Comparison of ENCODE assay signal across 9 cellular contexts in the genomic region with DNA sequence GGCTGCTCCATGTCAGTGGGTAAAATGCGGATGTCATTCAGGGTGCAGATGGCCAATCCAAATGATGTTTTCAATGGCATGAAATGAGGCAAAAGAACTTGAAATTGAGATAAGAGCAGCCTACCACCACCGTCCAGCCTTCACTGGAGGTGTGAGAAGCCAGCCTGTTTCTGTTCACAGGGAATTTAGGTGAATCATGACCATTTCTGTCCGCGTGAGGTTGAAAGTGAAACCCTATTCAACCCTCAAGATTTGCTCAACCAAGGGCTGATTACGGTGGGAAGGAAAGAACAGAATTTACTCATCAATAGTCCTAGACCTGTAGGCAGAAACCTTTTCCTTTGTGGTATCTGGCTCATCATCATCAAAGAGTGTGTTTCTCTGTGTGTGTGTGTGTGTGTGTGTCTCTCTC.
A peak's percentile ranks its signal among the peaks of the same experiment; 100 is the strongest.
DNase-seq lines count a peak whose midpoint lies in the region; ATAC-seq, FAIRE-seq and TF ChIP-seq lines count a peak whose summit lies in the region.
"Had no signal": no experiment of that assay in that cellular context is flagged by ENCODE, and none has a peak within 500 bp of the region (broad histone marks: within the 10 kb centered on the region; RNA-seq: fewer than 3 reads in every experiment).

No MANE protein-coding gene starts in this region.

- H3K4me3 ChIP-seq in HepG2 (replicated peaks in 1 of 3; ENCODE audit: insufficient read depth in 1 of 3, low read depth in 2 of 3, low read length in 3 of 3), result no peak overlapping the region

- CTCF ChIA-PET in HepG2 (lab: Yijun Ruan, JAX; ENCODE audit: low intra/inter-chr PET ratio, low total read pairs), result no interaction called here

- 53% methylated on average over 5 of the region's 5 CpGs for WGBS in HepG2 (ENCODE audit: low lambda C conversion rate)

- no peak for TF ChIP-seq EP300 in HepG2 (IDR thresholded peaks at IDR 0.05; ENCODE audit: low read depth in 2 of 2, low read length in 2 of 2)
- TF ChIP-seq EP300 in HepG2 (CRISPR knock-in tag; IDR thresholded peaks at IDR 0.05; ENCODE audit: borderline replicate concordance), result no peak

- H3K9me3 ChIP-seq in HepG2 (ENCODE audit: low read length), result no peaks in the 10 kb centered on the region

- no peaks in the 10 kb centered on the region for H3K4me1 ChIP-seq in HepG2 (ENCODE audit: insufficient read depth, low read length)

- in situ Hi-C loops in HepG2 (cut with HindIII; ENCODE audit: extremely low pct_ligation_motif_present, low pct_unique_long_range_greater_than_20kb), result no loop called here

- no peaks in the 10 kb centered on the region; a peak in 1 of 5 replicates for H3K27me3 ChIP-seq in HepG2 (ENCODE audit: control insufficient read depth in 1 of 2, insufficient read depth in 2 of 2, low read length in 2 of 2)

- no peaks in the 10 kb centered on the region for H3K36me3 ChIP-seq in HepG2 (replicated peaks in 1 of 2; ENCODE audit: control insufficient read depth in 1 of 2, insufficient read depth in 2 of 2, low read length in 2 of 2)

- FAIRE-seq in HepG2 (lab: Jason Lieb, UNC), result no peak
- FAIRE-seq: H1 had no signal

- no peak for TF ChIP-seq POLR2A in HepG2 (IDR thresholded peaks at IDR 0.05; ENCODE audit: insufficient read depth in 1 of 2, low read depth in 2 of 2, low read length in 2 of 2)

- BruUV-seq in HepG2 (replicated peaks; lab: Mats Ljungman, UMichigan), result no TSS peak

- no peaks in the 10 kb centered on the region for H4K20me1 ChIP-seq in HepG2 (ENCODE audit: insufficient read depth, low read length)

- peak; percentile 79 for DNase-seq in activated CD8-positive, alpha-beta memory T cell treated with anti-CD3 and anti-CD28 coated beads for 24 hours
- DNase-seq in stimulated activated CD4-positive, alpha-beta T cell treated with anti-CD3 and anti-CD28 coated beads, Interleukin-2, amount 100 ng/mL, for 4 hours (ENCODE audit: low read depth), result peak; percentile 58
- DNase-seq in dermis blood vessel endothelial cell (no peak), HepG2 (ENCODE audit: low spot score) (no peak), globus pallidus (ENCODE audit: low spot score) (no peak), COLO668 (lab: John Stamatoyannopoulos, UW; ENCODE audit: unreplicated experiment) (no peak)

- intact Hi-C loops in HepG2 (cut with micrococcal nuclease; ENCODE audit: unreplicated experiment), result no loop called here

- H3K4me2 ChIP-seq in HepG2 (ENCODE audit: low read depth, low read length), result no peak overlapping the region

- POLR2A ChIA-PET in HepG2 (lab: Yijun Ruan, JAX), result no interaction called here

- ATAC-seq in GM19025 (IDR thresholded peaks at IDR 0.05; ENCODE audit: low read depth, unreplicated experiment) (peak; percentile 96), HG03095 (IDR thresholded peaks at IDR 0.05; ENCODE audit: unreplicated experiment) (peak; percentile 92), HepG2 (no peak)

- no peaks in the 10 kb centered on the region for H3K79me2 ChIP-seq in HepG2 (ENCODE audit: insufficient read depth, low read length)

- H3K27ac ChIP-seq in HepG2 (ENCODE audit: extremely low read length, insufficient read depth, low read length), result no peak overlapping the region

- no peak overlapping the region for H2AFZ ChIP-seq in HepG2 (ENCODE audit: low read length)

- TF ChIP-seq CTCF in HepG2 (CRISPR knock-in tag; IDR thresholded peaks at IDR 0.05), result no peak

- no peak overlapping the region for H3K9ac ChIP-seq in HepG2 (ENCODE audit: insufficient read depth, low read depth, low read length)

- no peak for TF ChIP-seq RAD21 in HepG2 (CRISPR knock-in tag; IDR thresholded peaks at IDR 0.05)

TF ChIP-seq in HepG2, 621 proteins besides CTCF, POLR2A, EP300 and RAD21:
- TF ChIP-seq NCOA5 (CRISPR knock-in tag; IDR thresholded peaks at IDR 0.05), result no peak
- TF ChIP-seq TMF1 (CRISPR knock-in tag; IDR thresholded peaks at IDR 0.05; ENCODE audit: low read depth), result no peak
- no peak for TF ChIP-seq ZNF263 (CRISPR knock-in tag; IDR thresholded peaks at IDR 0.05)
- no peak for TF ChIP-seq ZNF772 (CRISPR knock-in tag; IDR thresholded peaks at IDR 0.05)
- TF ChIP-seq ZNF781 (CRISPR knock-in tag; IDR thresholded peaks at IDR 0.05; ENCODE audit: borderline replicate concordance, not compliant biosample characterization), result no peak
- TF ChIP-seq, protein P1, sequence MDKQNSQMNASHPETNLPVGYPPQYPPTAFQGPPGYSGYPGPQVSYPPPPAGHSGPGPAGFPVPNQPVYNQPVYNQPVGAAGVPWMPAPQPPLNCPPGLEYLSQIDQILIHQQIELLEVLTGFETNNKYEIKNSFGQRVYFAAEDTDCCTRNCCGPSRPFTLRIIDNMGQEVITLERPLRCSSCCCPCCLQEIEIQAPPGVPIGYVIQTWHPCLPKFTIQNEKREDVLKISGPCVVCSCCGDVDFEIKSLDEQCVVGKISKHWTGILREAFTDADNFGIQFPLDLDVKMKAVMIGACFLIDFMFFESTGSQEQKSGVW (CRISPR knock-in tag; IDR thresholded peaks at IDR 0.05; ENCODE audit: borderline replicate concordance), result no peak
- TF ChIP-seq TBX3 (IDR thresholded peaks at IDR 0.05; ENCODE audit: borderline replicate concordance), result no peak
- TF ChIP-seq, protein P2, sequence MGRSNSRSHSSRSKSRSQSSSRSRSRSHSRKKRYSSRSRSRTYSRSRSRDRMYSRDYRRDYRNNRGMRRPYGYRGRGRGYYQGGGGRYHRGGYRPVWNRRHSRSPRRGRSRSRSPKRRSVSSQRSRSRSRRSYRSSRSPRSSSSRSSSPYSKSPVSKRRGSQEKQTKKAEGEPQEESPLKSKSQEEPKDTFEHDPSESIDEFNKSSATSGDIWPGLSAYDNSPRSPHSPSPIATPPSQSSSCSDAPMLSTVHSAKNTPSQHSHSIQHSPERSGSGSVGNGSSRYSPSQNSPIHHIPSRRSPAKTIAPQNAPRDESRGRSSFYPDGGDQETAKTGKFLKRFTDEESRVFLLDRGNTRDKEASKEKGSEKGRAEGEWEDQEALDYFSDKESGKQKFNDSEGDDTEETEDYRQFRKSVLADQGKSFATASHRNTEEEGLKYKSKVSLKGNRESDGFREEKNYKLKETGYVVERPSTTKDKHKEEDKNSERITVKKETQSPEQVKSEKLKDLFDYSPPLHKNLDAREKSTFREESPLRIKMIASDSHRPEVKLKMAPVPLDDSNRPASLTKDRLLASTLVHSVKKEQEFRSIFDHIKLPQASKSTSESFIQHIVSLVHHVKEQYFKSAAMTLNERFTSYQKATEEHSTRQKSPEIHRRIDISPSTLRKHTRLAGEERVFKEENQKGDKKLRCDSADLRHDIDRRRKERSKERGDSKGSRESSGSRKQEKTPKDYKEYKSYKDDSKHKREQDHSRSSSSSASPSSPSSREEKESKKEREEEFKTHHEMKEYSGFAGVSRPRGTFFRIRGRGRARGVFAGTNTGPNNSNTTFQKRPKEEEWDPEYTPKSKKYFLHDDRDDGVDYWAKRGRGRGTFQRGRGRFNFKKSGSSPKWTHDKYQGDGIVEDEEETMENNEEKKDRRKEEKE (IDR thresholded peaks at IDR 0.05), result no peak
- TF ChIP-seq KLF13 (CRISPR knock-in tag; IDR thresholded peaks at IDR 0.05), result no peak
- TF ChIP-seq FOXA3 (CRISPR knock-in tag; IDR thresholded peaks at IDR 0.05), result no peak
- TF ChIP-seq GFI1 (CRISPR knock-in tag; IDR thresholded peaks at IDR 0.05; ENCODE audit: borderline replicate concordance), result no peak
- TF ChIP-seq ZNF296 (CRISPR knock-in tag; conservative IDR thresholded peaks at IDR 0.05), result no peak
- TF ChIP-seq KAT8 (CRISPR knock-in tag; IDR thresholded peaks at IDR 0.05), result no peak
- TF ChIP-seq ZNF496 (CRISPR knock-in tag; IDR thresholded peaks at IDR 0.05; ENCODE audit: insufficient replicate concordance), result no peak
- TF ChIP-seq PITX1 (CRISPR knock-in tag; IDR thresholded peaks at IDR 0.05), result no peak
- no peak for TF ChIP-seq GTF2F1 (IDR thresholded peaks at IDR 0.05; ENCODE audit: low read length)
- no peak for TF ChIP-seq ETV5 (CRISPR knock-in tag; IDR thresholded peaks at IDR 0.05; ENCODE audit: borderline replicate concordance)
- no peak for TF ChIP-seq NR2F2 (IDR thresholded peaks at IDR 0.05; ENCODE audit: borderline replicate concordance, low read depth)
- TF ChIP-seq MXD4 (CRISPR knock-in tag; IDR thresholded peaks at IDR 0.05), result no peak
TF ChIP-seq in HepG2: peak in this region for 0.

Comparison
In these comparisons a context has a peak if more than half of its experiments do, and no peak if none do; other contexts are left out.
1. DNase-seq: peak in activated CD8-positive, alpha-beta memory T cell treated with anti-CD3 and anti-CD28 coated beads for 24 hours (single experiment) and stimulated activated CD4-positive, alpha-beta T cell treated with anti-CD3 and anti-CD28 coated beads, Interleukin-2, amount 100 ng/mL, for 4 hours (single experiment); none in dermis blood vessel endothelial cell (single experiment), HepG2 (single experiment), globus pallidus (single experiment) and COLO668 (single experiment).